In genomic region chr3:123090700-123091585, GRCh38 we compare ENCODE assay signal across 10 cellular contexts. TPM values are rescaled to one million over a fixed set of nuclear protein-coding genes. Genes with fewer than 3 reads are reported as not detected.
A peak's percentile ranks its signal among the peaks of the same experiment; 100 is the strongest.
DNase-seq lines count a peak whose midpoint lies in the region; ATAC-seq and TF ChIP-seq lines count a peak whose summit lies in the region.
"Had no signal": no experiment of that assay in that cellular context is flagged by ENCODE, and none has a peak within 500 bp of the region (broad histone marks: within the 10 kb centered on the region; RNA-seq: fewer than 3 reads in every experiment).

No MANE protein-coding gene starts in this region.

- H3K36me3 Mint-ChIP-seq in activated CD4-positive, alpha-beta T cell treated with anti-CD3 and anti-CD28 coated beads for 36 hours (ENCODE audit: low read depth), result peaks cover 24% of the 10 kb centered on the region

- peaks cover 16% of the 10 kb centered on the region for H3K4me1 Mint-ChIP-seq in activated CD4-positive, alpha-beta T cell treated with anti-CD3 and anti-CD28 coated beads for 36 hours

- CTCF ChIA-PET in activated CD4-positive, alpha-beta T cell treated with anti-CD3 and anti-CD28 coated beads for 36 hours (lab: Charles Lee), result interaction anchor here (0.5 kb wide), 1 partner anchor 170 kb away, joined by 3 read pairs; no protein-coding TSS in a partner anchor

- peak overlapping the region; percentile 47 for H3K27ac ChIP-seq in WERI-Rb-1

- no peak for TF ChIP-seq CTCF in WERI-Rb-1 (IDR thresholded peaks at IDR 0.05; ENCODE audit: low read depth, low read length)

- no peaks in the 10 kb centered on the region for H3K27me3 ChIP-seq in WERI-Rb-1 (ENCODE audit: insufficient read depth, low read depth, severe bottlenecking)

- H3K4me3 ChIP-seq in WERI-Rb-1 (ENCODE audit: low read depth, low read length), result no peak overlapping the region

- H3K27me3 Mint-ChIP-seq in activated CD4-positive, alpha-beta T cell treated with anti-CD3 and anti-CD28 coated beads for 36 hours, result no peaks in the 10 kb centered on the region
- H3K27me3 Mint-ChIP-seq: naive B cell had no signal

- no peak for ATAC-seq in activated CD4-positive, alpha-beta T cell treated with anti-CD3 and anti-CD28 coated beads for 36 hours
- ATAC-seq in GM18517 (IDR thresholded peaks at IDR 0.05; ENCODE audit: unreplicated experiment) (no peak), GM18502 (IDR thresholded peaks at IDR 0.05; ENCODE audit: poor library complexity, unreplicated experiment) (no peak), GM21619 (IDR thresholded peaks at IDR 0.05; ENCODE audit: unreplicated experiment) (no peak)

- no peaks in the 10 kb centered on the region for H3K9me3 Mint-ChIP-seq in activated CD4-positive, alpha-beta T cell treated with anti-CD3 and anti-CD28 coated beads for 36 hours (ENCODE audit: low read depth)
- H3K9me3 Mint-ChIP-seq: naive B cell had no signal

- intact Hi-C loops in activated CD4-positive, alpha-beta T cell treated with anti-CD3 and anti-CD28 coated beads for 36 hours (cut with DNase I, micrococcal nuclease), result no loop called here

- no peak overlapping the region for H3K4me3 Mint-ChIP-seq in activated CD4-positive, alpha-beta T cell treated with anti-CD3 and anti-CD28 coated beads for 36 hours

- H3K27ac Mint-ChIP-seq in activated CD4-positive, alpha-beta T cell treated with anti-CD3 and anti-CD28 coated beads for 36 hours, result peak overlapping the region; percentile 13

- DNase-seq in activated CD4-positive, alpha-beta T cell treated with anti-CD3 and anti-CD28 coated beads for 36 hours, result no peak
- DNase-seq in activated CD4-positive, alpha-beta T cell treated with anti-CD3 and anti-CD28 coated beads for 1 hour, result no peak
- DNase-seq in LHCN-M2 (ENCODE audit: low read depth), result peak; percentile 27
- DNase-seq in WERI-Rb-1, result peak; percentile 39
- peak; percentile 30 for DNase-seq in pons (ENCODE audit: low spot score)
- DNase-seq: naive B cell, NCI-H524 had no signal

- POLR2A ChIA-PET in activated CD4-positive, alpha-beta T cell treated with anti-CD3 and anti-CD28 coated beads for 36 hours (lab: Charles Lee), result no interaction called here

- H3K9me3 ChIP-seq in WERI-Rb-1 (ENCODE audit: severe bottlenecking), result no peaks in the 10 kb centered on the region

- peaks cover 61% of the 10 kb centered on the region for H3K36me3 ChIP-seq in WERI-Rb-1

RNA-seq across cellular contexts. Expression of gene PDIA5, which starts 24.1 kb away (rescaled TPM):
- 10 to 100 TPM; 19.5 to 20.7 TPM for total RNA-seq in activated CD4-positive, alpha-beta T cell treated with anti-CD3 and anti-CD28 coated beads for 36 hours
- 18.5 and 18.8 TPM in 2 replicates for total RNA-seq in LHCN-M2 (2014; rRNA removed)
- 14.8 TPM for polyA plus RNA-seq in LHCN-M2 (2012)

Comparison
In these comparisons a context has a peak if more than half of its experiments do, and no peak if none do; other contexts are left out.
1. DNase-seq: peak in LHCN-M2 (single experiment), WERI-Rb-1 (single experiment) and pons (single experiment); none in activated CD4-positive, alpha-beta T cell treated with anti-CD3 and anti-CD28 coated beads for 36 hours (single experiment) and activated CD4-positive, alpha-beta T cell treated with anti-CD3 and anti-CD28 coated beads for 1 hour (single experiment).